ENCODE assay signal across 1 cellular context in genomic region chr4:98662055-98662453, GRCh38.
TF ChIP-seq lines count a peak whose summit lies in the region.

No MANE protein-coding gene starts in this region.

TF ChIP-seq in HCT116, 20 proteins besides CTCF, POLR2A, EP300 and RAD21 (continued from another document):
- TF ChIP-seq SP1 (IDR thresholded peaks at IDR 0.05; ENCODE audit: low read depth) (no peak), YY1 (IDR thresholded peaks at IDR 0.05; ENCODE audit: extremely low read depth, insufficient replicate concordance, low read depth, low read length) (no peak), FOSL1 (IDR thresholded peaks at IDR 0.05; ENCODE audit: low read depth) (no peak), JUND (IDR thresholded peaks at IDR 0.05) (no peak), POLR2AphosphoS5 (IDR thresholded peaks at IDR 0.05; ENCODE audit: low read depth, low read length) (no peak), ZNF274 (IDR thresholded peaks at IDR 0.05; ENCODE audit: low read depth, low read length) (no peak), EGR1 (IDR thresholded peaks at IDR 0.05; ENCODE audit: low read depth) (no peak), ZBTB33 (IDR thresholded peaks at IDR 0.05; ENCODE audit: extremely low read depth, insufficient replicate concordance, low read length) (no peak), CEBPB (IDR thresholded peaks at IDR 0.05; ENCODE audit: low read depth) (no peak), ATF3 (IDR thresholded peaks at IDR 0.05) (no peak), ELF1 (IDR thresholded peaks at IDR 0.05; ENCODE audit: borderline replicate concordance, low read depth) (no peak), EZH2 (IDR thresholded peaks at IDR 0.05) (no peak), CBX3 (IDR thresholded peaks at IDR 0.05; ENCODE audit: low read depth) (no peak)
